8 cellular contexts compared by ENCODE assay signal in genomic region chr19:10251792-10252694, GRCh38. TPM values are rescaled to one million over a fixed set of nuclear protein-coding genes. Genes with fewer than 3 reads are reported as not detected.
DNase-seq lines count a peak whose midpoint lies in the region; ATAC-seq and TF ChIP-seq lines count a peak whose summit lies in the region.

Gene MRPL4 (plus strand): TSS chr19:10252214. CDS start chr19:10252254, 40 bp downstream.

- H3K9me3 Mint-ChIP-seq in WTC11 (no peaks in the 10 kb centered on the region), immature natural killer cell (no peaks in the 10 kb centered on the region)

- H3K4me3 ChIP-seq in AG04450 (ENCODE audit: low read depth, low read length) (peak within 1 kb of the TSS; percentile 99), cardiac fibroblast (replicated peaks in 1 of 2; ENCODE audit: low read depth in 2 of 2, low read length in 2 of 2) (peak within 1 kb of the TSS; percentile 80 to 98)

- CTCF ChIA-PET in AG04450 (lab: Charles Lee) (no interaction called here), WTC11 (lab: Charles Lee) (interaction anchor here (0.7 to 3.5 kb wide), 6 partner anchors 17 to 137 kb away, joined by 4 to 43 read pairs (median 4); partner anchors contain the start of genes ICAM5 and TYK2)

- peaks cover 2% of the 10 kb centered on the region; the same call in 1 of the 2 replicates for H3K27me3 Mint-ChIP-seq in WTC11 (ENCODE audit: low read depth)
- H3K27me3 Mint-ChIP-seq in immature natural killer cell (ENCODE audit: low read depth in 3 of 3) = peaks cover 5 to 8% (median 6%) of the 10 kb centered on the region in 3 donors

- H3K9me3 ChIP-seq in AG04450 (ENCODE audit: control insufficient read depth, insufficient read depth, low read length) = peaks cover 5% of the 10 kb centered on the region; the same call in 1 of the 2 replicates

- DNase-seq in AG04450 (ENCODE audit: low read depth, low spot score) = peak; percentile 95
- DNase-seq in NCI-H226 = peak; percentile 98
- peak; percentile 96 for DNase-seq in WTC11 (ENCODE audit: low spot score)
- peak; percentile 99 for DNase-seq in cardiac fibroblast (ENCODE audit: low read depth in 2 of 2)
- peak; percentile 97 for DNase-seq in immature natural killer cell
- peak; percentile 95 for DNase-seq in smooth muscle cell of the brain vasculature (ENCODE audit: low read depth, low spot score)

- H3K36me3 Mint-ChIP-seq in WTC11 = peaks cover 24% of the 10 kb centered on the region
- H3K36me3 Mint-ChIP-seq in immature natural killer cell = peaks cover 12% of the 10 kb centered on the region in 3 donors

- ATAC-seq in GM18909 (IDR thresholded peaks at IDR 0.05; ENCODE audit: poor library complexity, unreplicated experiment) (peak; percentile 89), HG03175 (IDR thresholded peaks at IDR 0.05; ENCODE audit: unreplicated experiment) (peak; percentile 87), WTC11 (peak; percentile 98)

- peaks cover 5% of the 10 kb centered on the region for H3K4me1 Mint-ChIP-seq in WTC11
- peaks cover 22 to 26% of the 10 kb centered on the region in 2 donors for H3K4me1 Mint-ChIP-seq in immature natural killer cell

- TF ChIP-seq CTCF in AG04450 (IDR thresholded peaks at IDR 0.05; ENCODE audit: low read depth, low read length) (no peak), WTC11 (IDR thresholded peaks at IDR 0.05) (no peak), cardiac fibroblast (IDR thresholded peaks at IDR 0.05; ENCODE audit: low read depth, low read length) (no peak)

- H3K27ac ChIP-seq in AG04450 (ENCODE audit: low read depth, low read length) = peak within 1 kb of the TSS; percentile 47

- H3K27ac Mint-ChIP-seq in WTC11 (peak within 1 kb of the TSS; percentile 96), immature natural killer cell (peak within 1 kb of the TSS; percentile 91 to 98 (median 96))

- no peaks in the 10 kb centered on the region for H3K27me3 ChIP-seq in AG04450 (ENCODE audit: control insufficient read depth, insufficient read depth, low read length)

- peak within 1 kb of the TSS; percentile 95 for H3K4me3 Mint-ChIP-seq in WTC11
- H3K4me3 Mint-ChIP-seq in immature natural killer cell = peak within 1 kb of the TSS; percentile 97 to 99 (median 99)

- POLR2A ChIA-PET in AG04450 (lab: Yijun Ruan, JAX) = interaction anchor here (0.9 to 1.0 kb wide), 3 partner anchors 18 to 156 kb away, joined by 3 to 4 read pairs (median 3); no protein-coding TSS in a partner anchor
- POLR2A ChIA-PET in WTC11 (lab: Charles Lee) = interaction anchor here (0.5 to 0.7 kb wide), 2 partner anchors 13 to 469 kb away, joined by 5 read pairs; no protein-coding TSS in a partner anchor

TF ChIP-seq in WTC11, 78 proteins besides CTCF, POLR2A, EP300 and RAD21 (continues in another document):
- no peak for TF ChIP-seq ZBTB21 (CRISPR knock-in tag; IDR thresholded peaks at IDR 0.05; ENCODE audit: borderline replicate concordance)
- peak; percentile 91 for TF ChIP-seq MAX (CRISPR knock-in tag; IDR thresholded peaks at IDR 0.05)
- peak; percentile 77; the same call in 1 of the 2 replicates for TF ChIP-seq ETV6 (CRISPR knock-in tag; IDR thresholded peaks at IDR 0.05)
- no peak for TF ChIP-seq EMX1 (CRISPR knock-in tag; IDR thresholded peaks at IDR 0.05)
- 0 out of 2 replicates have a peak, but pooled peaks have one; percentile 80 for TF ChIP-seq ARID4B (CRISPR knock-in tag; IDR thresholded peaks at IDR 0.05; ENCODE audit: borderline replicate concordance)
- 0 out of 2 replicates have a peak, but pooled peaks have one; percentile 44 for TF ChIP-seq USF1 (CRISPR knock-in tag; IDR thresholded peaks at IDR 0.05)
- 0 out of 2 replicates have a peak, but pooled peaks have one; percentile 30 for TF ChIP-seq ZNF232 (CRISPR knock-in tag; IDR thresholded peaks at IDR 0.05)
- TF ChIP-seq NFE2L1 (CRISPR knock-in tag; IDR thresholded peaks at IDR 0.05) = peak; percentile 78; the same call in 1 of the 2 replicates
- no peak for TF ChIP-seq MLX (CRISPR knock-in tag; IDR thresholded peaks at IDR 0.05)
- TF ChIP-seq TEAD1 (CRISPR knock-in tag; IDR thresholded peaks at IDR 0.05) = peak; percentile 62; the same call in 1 of the 2 replicates
- no peak for TF ChIP-seq ZNF396 (CRISPR knock-in tag; IDR thresholded peaks at IDR 0.05; ENCODE audit: borderline replicate concordance)
- TF ChIP-seq NFATC4 (CRISPR knock-in tag; IDR thresholded peaks at IDR 0.05) = 0 out of 2 replicates have a peak, but pooled peaks have one; percentile 51
- 0 out of 2 replicates have a peak, but pooled peaks have one; percentile 50 for TF ChIP-seq FOXP1 (CRISPR knock-in tag; IDR thresholded peaks at IDR 0.05; ENCODE audit: borderline replicate concordance)
- no peak for TF ChIP-seq USF2 (CRISPR knock-in tag; IDR thresholded peaks at IDR 0.05)
- peak; percentile 93 for TF ChIP-seq MYBL2 (CRISPR knock-in tag; IDR thresholded peaks at IDR 0.05)

RNA-seq across cellular contexts. Expression of gene MRPL4, which starts in this region (rescaled TPM):
- polyA plus RNA-seq in AG04450 (2011; rRNA removed) (28.5 and 41.4 TPM in 2 replicates), immature natural killer cell (10 to 100 TPM; 24.3 to 42.6 (median 27.1) TPM)
- 14.1 and 20.6 TPM in 2 replicates for polyA minus RNA-seq in AG04450 (2011; rRNA and poly(A)+ RNA removed)
- 109 to 112 TPM (median 110 TPM) in 3 replicates for total RNA-seq in WTC11 (2021)

Comparison
In these comparisons a context has a peak if more than half of its experiments do, and no peak if none do; other contexts are left out.
1. Peak in every context shown above with its lines: DNase-seq, ATAC-seq, H3K4me3 ChIP-seq and H3K27ac ChIP-seq.